ENCODE assay signal across 8 cellular contexts in the genomic region with DNA sequence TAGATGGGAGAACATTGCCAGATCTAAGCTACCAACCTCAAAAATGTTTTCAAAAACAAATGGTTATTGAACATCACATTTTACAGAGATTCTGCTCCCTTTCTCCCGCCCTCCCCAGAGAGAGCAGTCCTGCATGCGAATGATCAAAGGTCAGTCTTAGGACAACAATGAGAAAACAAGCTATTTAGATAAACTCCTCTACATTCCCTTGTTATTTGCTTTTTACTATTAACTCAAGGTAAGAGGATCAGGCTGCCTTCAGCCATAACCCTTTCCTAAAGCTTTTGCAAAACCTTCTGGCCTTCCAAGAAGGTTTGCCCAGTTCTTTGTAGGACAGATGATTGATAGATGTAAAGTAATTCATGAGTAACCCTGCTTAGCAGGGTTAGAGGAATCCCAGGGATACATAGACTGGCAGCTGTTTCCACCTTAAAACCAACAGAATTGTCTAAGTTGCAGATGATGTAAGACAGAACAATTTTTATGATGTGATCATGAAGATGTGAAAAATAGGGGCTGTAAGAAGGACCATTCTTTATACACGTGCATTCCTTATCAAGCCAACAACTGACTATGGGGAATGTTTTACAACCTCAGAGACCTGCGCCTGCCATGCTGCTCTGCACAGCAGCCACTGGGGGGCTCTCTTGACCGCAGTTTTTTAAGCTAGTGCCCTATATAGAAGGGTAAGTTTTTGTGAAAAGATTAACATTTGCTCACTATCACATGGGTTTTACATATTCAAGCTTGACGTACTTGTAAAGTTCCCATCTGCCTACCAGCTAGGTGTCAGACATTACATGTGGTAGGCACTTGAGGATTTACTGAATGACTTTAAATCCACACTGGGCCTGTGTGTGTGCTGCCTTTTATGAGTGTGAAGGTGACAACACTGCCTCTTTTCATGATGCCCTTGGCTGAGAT. TPM values are rescaled to one million over a fixed set of nuclear protein-coding genes. Genes with fewer than 3 reads are reported as not detected.
DNase-seq lines count a peak whose midpoint lies in the region; ATAC-seq and TF ChIP-seq lines count a peak whose summit lies in the region.

No MANE protein-coding gene starts in this region.

- H3K4me2 ChIP-seq in MM.1S (ENCODE audit: low read depth, low read length): no peak overlapping the region

- intact Hi-C loops in left ventricle myocardium inferior (cut with micrococcal nuclease): loop anchor here (5.0 kb wide), 2 partner anchors 251 to 541 kb away; no protein-coding TSS in a partner anchor
- intact Hi-C loops in sciatic nerve (cut with DNase I): no loop called here

- H2AFZ ChIP-seq in MM.1S (ENCODE audit: low read length): no peak overlapping the region

- H3K36me3 ChIP-seq in MM.1S (replicated peaks; ENCODE audit: insufficient read depth, low read length) (no peaks in the 10 kb centered on the region), adipocyte (ENCODE audit: control insufficient read depth, insufficient read depth, low read length, severe bottlenecking) (no peaks in the 10 kb centered on the region), left ventricle myocardium inferior (no peaks in the 10 kb centered on the region)

- H3K27ac ChIP-seq in MM.1S (ENCODE audit: low read length) (no peak overlapping the region), left ventricle myocardium inferior (replicated peaks) (no peak overlapping the region)

- DNase-seq in DMS 273 treated with DMSO at 0.1 percent for 48 hours (lab: John Stamatoyannopoulos, UW): peak; percentile 18
- DNase-seq in MM.1S: peak; percentile 75
- DNase-seq in adipocyte (ENCODE audit: low read depth): peak; percentile 86
- DNase-seq in left ventricle myocardium inferior: peak; percentile 27
- peak; percentile 68 for DNase-seq in sciatic nerve (ENCODE audit: low spot score)
- no peak for DNase-seq in HuH-7 (ENCODE audit: low spot score)

- H3K9me2 ChIP-seq in MM.1S (replicated peaks; ENCODE audit: insufficient read depth, low read length): no peaks in the 10 kb centered on the region

- H3K4me1 ChIP-seq in MM.1S (ENCODE audit: low read length) (peaks cover 7% of the 10 kb centered on the region; the same call in 1 of the 2 replicates), adipocyte (ENCODE audit: control insufficient read depth, insufficient read depth, low read length) (peaks cover 13% of the 10 kb centered on the region), left ventricle myocardium inferior (peaks cover 35% of the 10 kb centered on the region)

- peaks cover 20% of the 10 kb centered on the region for H3K79me2 ChIP-seq in MM.1S (ENCODE audit: low read length)

- no peaks in the 10 kb centered on the region for H4K20me1 ChIP-seq in MM.1S (ENCODE audit: insufficient read depth, low read length)

- H3K9ac ChIP-seq in MM.1S (ENCODE audit: low read length): no peak overlapping the region
- H3K9ac ChIP-seq in adipocyte (ENCODE audit: low read length): no peak overlapping the region

- ATAC-seq in GM21529 (IDR thresholded peaks at IDR 0.05; ENCODE audit: unreplicated experiment): peak; percentile 54
- ATAC-seq in SK-N-SH treated with all-trans-retinoic acid at 6 μM for 48 hours: peak; percentile 71
- ATAC-seq in sciatic nerve: peak; percentile 57

- H3K4me3 ChIP-seq in MM.1S (ENCODE audit: low read length): no peak overlapping the region
- no peak overlapping the region for H3K4me3 ChIP-seq in adipocyte (ENCODE audit: low read length)
- H3K4me3 ChIP-seq in left ventricle myocardium inferior: no peak overlapping the region

- TF ChIP-seq CTCF in MM.1S (IDR thresholded peaks at IDR 0.05; ENCODE audit: low read length) (peak; percentile 94), left ventricle myocardium inferior (IDR thresholded peaks at IDR 0.05; ENCODE audit: borderline replicate concordance) (peak; percentile 96)

- no peaks in the 10 kb centered on the region for H3K9me3 ChIP-seq in MM.1S (replicated peaks; ENCODE audit: insufficient read depth, low read length)
- no peaks in the 10 kb centered on the region for H3K9me3 ChIP-seq in adipocyte (ENCODE audit: control insufficient read depth, low read length)
- no peaks in the 10 kb centered on the region for H3K9me3 ChIP-seq in left ventricle myocardium inferior (replicated peaks)

- H3F3A ChIP-seq in MM.1S (ENCODE audit: insufficient read depth, low read length): no peaks in the 10 kb centered on the region

- H3K27me3 ChIP-seq in MM.1S (replicated peaks; ENCODE audit: insufficient read depth, low read length): no peaks in the 10 kb centered on the region
- no peaks in the 10 kb centered on the region for H3K27me3 ChIP-seq in adipocyte (replicated peaks; ENCODE audit: control insufficient read depth, insufficient read depth, low read length)
- H3K27me3 ChIP-seq in left ventricle myocardium inferior (ENCODE audit: low read depth): no peaks in the 10 kb centered on the region

TF ChIP-seq in SK-N-SH treated with all-trans-retinoic acid at 6 μM for 48 hours, 23 proteins besides CTCF, POLR2A, EP300 and RAD21:
- TF ChIP-seq ZNF8 (CRISPR knock-in tag; IDR thresholded peaks at IDR 0.05) (no peak), TCF4 (CRISPR knock-in tag; IDR thresholded peaks at IDR 0.05; ENCODE audit: borderline replicate concordance) (no peak), ZNF565 (CRISPR knock-in tag; conservative IDR thresholded peaks at IDR 0.05; ENCODE audit: low read depth) (no peak), ISL1 (CRISPR knock-in tag; IDR thresholded peaks at IDR 0.05) (no peak)

RNA-seq across cellular contexts. Expression of gene ZNF782, which starts 2.3 kb away (rescaled TPM):
- 3.7 TPM for total RNA-seq in left ventricle myocardium inferior
- 10.5 TPM for total RNA-seq in sciatic nerve
